Comparison of ENCODE assay signal across 16 cellular contexts in the genomic region with DNA sequence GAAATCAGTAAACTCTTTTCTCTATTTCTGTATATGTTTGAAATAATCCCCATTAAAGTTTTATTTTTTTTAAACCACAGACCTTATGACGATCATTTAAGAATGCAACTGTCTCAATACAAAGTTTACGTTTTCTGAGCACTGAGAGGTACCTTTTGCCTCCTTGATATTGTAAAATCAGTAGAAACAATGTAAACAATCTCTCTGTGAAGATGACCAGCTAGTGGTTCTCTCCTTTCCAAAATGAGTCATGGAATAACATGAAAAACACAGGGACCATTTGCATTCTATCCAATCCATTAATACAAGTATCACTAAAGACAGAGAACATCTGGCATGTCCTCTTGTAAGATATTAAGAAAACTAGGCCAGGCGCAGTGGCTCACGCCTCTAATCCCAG. TPM values are rescaled to one million over a fixed set of nuclear protein-coding genes. Genes with fewer than 3 reads are reported as not detected.
DNase-seq lines count a peak whose midpoint lies in the region; ATAC-seq lines count a peak whose summit lies in the region.
"Had no signal": no experiment of that assay in that cellular context is flagged by ENCODE, and none has a peak within 500 bp of the region (broad histone marks: within the 10 kb centered on the region; RNA-seq: fewer than 3 reads in every experiment).

No MANE protein-coding gene starts in this region.

- ATAC-seq in GM18858 (IDR thresholded peaks at IDR 0.05; ENCODE audit: unreplicated experiment) (no peak), HG03039 (IDR thresholded peaks at IDR 0.05; ENCODE audit: unreplicated experiment) (no peak)
- ATAC-seq: CD8-positive, alpha-beta T cell; GM12878 had no signal

- DNase-seq in M059J (ENCODE audit: low read depth), result peak; percentile 36
- peak; percentile 79 for DNase-seq in fibroblast of gingiva (ENCODE audit: low read depth)
- DNase-seq in iris pigment epithelial cell (ENCODE audit: low read depth), result peak; percentile 79
- DNase-seq in stimulated activated CD4-positive, alpha-beta T cell treated with anti-CD3 and anti-CD28 coated beads, Interleukin-2, amount 100 ng/mL, for 24 hours, result no peak
- DNase-seq: Caco-2; CD4-positive, CD25-positive, alpha-beta regulatory T cell; CD8-positive, alpha-beta T cell; DMS79; EL; GDM1; GM23248; H7; HCEC 1CT had no signal

RNA-seq across cellular contexts. Expression of a gene that starts 48.8 kb away (rescaled TPM):
- total RNA-seq in M059J (2014; rRNA removed; shearing (Covaris generic)), result 14.2 and 18.0 TPM in 2 replicates

Comparison
In these comparisons a context has a peak if more than half of its experiments do, and no peak if none do; other contexts are left out.
1. DNase-seq: peak in M059J (single experiment), fibroblast of gingiva (single experiment) and iris pigment epithelial cell (single experiment); none in stimulated activated CD4-positive, alpha-beta T cell treated with anti-CD3 and anti-CD28 coated beads, Interleukin-2, amount 100 ng/mL, for 24 hours (0 of 2).